33 cellular contexts compared by ENCODE assay signal in genomic region chr1:168827557-168827956, GRCh38.
DNase-seq lines count a peak whose midpoint lies in the region; ATAC-seq, FAIRE-seq and TF ChIP-seq lines count a peak whose summit lies in the region.
"Had no signal": no experiment of that assay in that cellular context is flagged by ENCODE, and none has a peak within 500 bp of the region (broad histone marks: within the 10 kb centered on the region; RNA-seq: fewer than 3 reads in every experiment).

No MANE protein-coding gene starts in this region.

- peak; percentile 19 for FAIRE-seq in K562 (lab: Jason Lieb, UNC)
- FAIRE-seq: A204.1, A549, D721Med had no signal

- TF ChIP-seq EP300 in SK-N-SH (IDR thresholded peaks at IDR 0.05; ENCODE audit: borderline replicate concordance in 1 of 2, low read depth in 1 of 2, low read length in 1 of 2) (no peak), K562 (IDR thresholded peaks at IDR 0.05; ENCODE audit: low read length) (no peak)

- ATAC-seq in SK-N-SH treated with all-trans-retinoic acid at 6 μM for 48 hours (no peak), K562 (no peak)
- ATAC-seq: A549; CD8-positive, alpha-beta T cell had no signal

- H2AFZ ChIP-seq in SK-N-SH (ENCODE audit: low read depth) (no peak overlapping the region), K562 (ENCODE audit: low read depth, low read length) (no peak overlapping the region), smooth muscle cell (ENCODE audit: low read depth) (peak overlapping the region; percentile 52)

- no TSS peak for BruUV-seq in K562 (replicated peaks; lab: Mats Ljungman, UMichigan)

- H3K79me2 ChIP-seq in SK-N-SH (ENCODE audit: insufficient read depth) (no peaks in the 10 kb centered on the region), K562 (ENCODE audit: control insufficient read depth, insufficient read depth, low read length) (no peaks in the 10 kb centered on the region), smooth muscle cell (ENCODE audit: low read depth) (no peaks in the 10 kb centered on the region)

- POLR2A ChIA-PET in SK-N-SH (lab: Yijun Ruan, JAX) (no interaction called here), K562 (lab: Yijun Ruan, JAX) (no interaction called here)

- H3K27ac ChIP-seq in SK-N-SH (ENCODE audit: low read depth in 2 of 2, low read length in 1 of 2) (no peak overlapping the region), K562 (ENCODE audit: extremely low read depth, low read depth, low read length) (no peak overlapping the region), smooth muscle cell (ENCODE audit: low read depth) (no peak overlapping the region), Peyer's patch (no peak overlapping the region)
- H3K27ac ChIP-seq: 22Rv1; A549; BLaER1; BLaER1 treated with 17β-estradiol and CSF1 and Interleukin-3, amounts not matched to agents 10 nM and 100 nM; C4-2B had no signal

- in situ Hi-C loops in K562 (cut with MboI), result no loop called here

- H3K4me2 ChIP-seq in SK-N-SH, result no peak overlapping the region
- H3K4me2 ChIP-seq in K562 (ENCODE audit: insufficient read depth, low read length), result no peak overlapping the region
- H3K4me2 ChIP-seq in smooth muscle cell, result no peak overlapping the region
- H3K4me2 ChIP-seq: A549; BLaER1; BLaER1 treated with 17β-estradiol and CSF1 and Interleukin-3, amounts not matched to agents 10 nM and 100 nM had no signal

- H3K36me3 ChIP-seq in SK-N-SH (replicated peaks in 1 of 2; ENCODE audit: control insufficient read depth in 1 of 2, insufficient read depth in 2 of 2, low read length in 1 of 2), result no peaks in the 10 kb centered on the region
- no peaks in the 10 kb centered on the region for H3K36me3 ChIP-seq in K562 (ENCODE audit: control insufficient read depth, insufficient read depth, low read length)
- no peaks in the 10 kb centered on the region for H3K36me3 ChIP-seq in smooth muscle cell (ENCODE audit: low read depth)
- H3K36me3 ChIP-seq in Peyer's patch, result no peaks in the 10 kb centered on the region
- H3K36me3 ChIP-seq: BE2C; BLaER1; BLaER1 treated with 17β-estradiol and CSF1 and Interleukin-3, amounts not matched to agents 10 nM and 100 nM had no signal

- CTCF ChIA-PET in SK-N-SH (lab: Yijun Ruan, JAX) (no interaction called here), K562 (lab: Yijun Ruan, JAX; ENCODE audit: low intra/inter-chr PET ratio) (no interaction called here)

- H4K20me1 ChIP-seq in SK-N-SH (ENCODE audit: insufficient read depth) (no peaks in the 10 kb centered on the region), K562 (replicated peaks; ENCODE audit: control insufficient read depth, insufficient read depth, low read length) (no peaks in the 10 kb centered on the region), smooth muscle cell (ENCODE audit: low read depth) (no peaks in the 10 kb centered on the region)
- H4K20me1 ChIP-seq: BLaER1; BLaER1 treated with 17β-estradiol and CSF1 and Interleukin-3, amounts not matched to agents 10 nM and 100 nM had no signal

- DNase-seq in SK-N-SH (no peak), K562 (ENCODE audit: extremely low read depth in 1 of 4, low spot score in 3 of 4) (no peak), smooth muscle cell (lab: John Stamatoyannopoulos, UW; ENCODE audit: unreplicated experiment) (no peak), HPDE6-E6E7 (ENCODE audit: extremely low spot score) (no peak), Peyer's patch (no peak)
- DNase-seq: 8988T; ACHN; AML-193; BE2C; C1 segment of cervical spinal cord; Caco-2; Calu3; CD4-positive, alpha-beta memory T cell; CD4-positive, alpha-beta T cell; CD4-positive, CD25-positive, alpha-beta regulatory T cell; CD8-positive, alpha-beta memory T cell; CD8-positive, alpha-beta T cell; COR-L47; DMS 273 treated with DMSO at 0.1 percent for 48 hours; DMS153; DMS53; DMS79; DMS79 treated with DMSO at 0.1 percent for 48 hours; DND-41; EL had no signal

- no peaks in the 10 kb centered on the region for H3K9me2 ChIP-seq in SK-N-SH

- H3K4me3 ChIP-seq in SK-N-SH (ENCODE audit: low read depth in 2 of 2, low read length in 1 of 2) (no peak overlapping the region), K562 (no peak overlapping the region), smooth muscle cell (no peak overlapping the region), Peyer's patch (no peak overlapping the region)
- H3K4me3 ChIP-seq: A549; BLaER1; BLaER1 treated with 17β-estradiol and CSF1 and Interleukin-3, amounts not matched to agents 10 nM and 100 nM had no signal

- TF ChIP-seq RAD21 in SK-N-SH (IDR thresholded peaks at IDR 0.05; ENCODE audit: low read length) (no peak), K562 (CRISPR knock-in tag; conservative IDR thresholded peaks at IDR 0.05 in 1 of 2, IDR thresholded peaks at IDR 0.05 in 1 of 2) (no peak)

- WGBS in SK-N-SH (ENCODE audit: low lambda C conversion rate), result 74% methylated on average over 2 of the region's 2 CpGs
- WGBS in K562 (ENCODE audit: insufficient coverage, low coverage, missing lambda C conversion rate), result 0% methylated on average over 2 of the region's 2 CpGs
- WGBS in smooth muscle cell (ENCODE audit: low lambda C conversion rate), result 77% methylated on average over 2 of the region's 2 CpGs

- H3K27me3 ChIP-seq in SK-N-SH (ENCODE audit: insufficient read depth) (no peaks in the 10 kb centered on the region), K562 (ENCODE audit: control insufficient read depth in 2 of 2, insufficient read depth in 2 of 2, low read length in 2 of 2) (no peaks in the 10 kb centered on the region; a peak in 1 of 5 replicates), smooth muscle cell (ENCODE audit: low read depth) (no peaks in the 10 kb centered on the region), Peyer's patch (no peaks in the 10 kb centered on the region)
- H3K27me3 ChIP-seq: BE2C; BLaER1; BLaER1 treated with 17β-estradiol and CSF1 and Interleukin-3, amounts not matched to agents 10 nM and 100 nM had no signal

- TF ChIP-seq CTCF in SK-N-SH (IDR thresholded peaks at IDR 0.05), result no peak
- TF ChIP-seq CTCF in K562 (IDR thresholded peaks at IDR 0.05 in 2 of 3, conservative IDR thresholded peaks at IDR 0.05 in 1 of 3; ENCODE audit: insufficient read depth in 2 of 3, low read depth in 1 of 3, low read length in 3 of 3), result no peak
- no peak for TF ChIP-seq CTCF in smooth muscle cell (IDR thresholded peaks at IDR 0.05; ENCODE audit: borderline replicate concordance, insufficient read depth, poor library complexity, severe bottlenecking)
- no peak for TF ChIP-seq CTCF in Peyer's patch (IDR thresholded peaks at IDR 0.05)

- no peaks in the 10 kb centered on the region for H3K9me1 ChIP-seq in K562 (ENCODE audit: control insufficient read depth, insufficient read depth, low read length)

- TF ChIP-seq POLR2A in K562 (conservative IDR thresholded peaks at IDR 0.05) (no peak), Peyer's patch (IDR thresholded peaks at IDR 0.05) (no peak)

- intact Hi-C loops in K562 (cut with micrococcal nuclease), result no loop called here

- H3F3A ChIP-seq in SK-N-SH (replicated peaks; ENCODE audit: insufficient read depth), result no peaks in the 10 kb centered on the region
- peaks cover 4% of the 10 kb centered on the region for H3F3A ChIP-seq in smooth muscle cell (ENCODE audit: low read depth)

- no peaks in the 10 kb centered on the region; a peak in 1 of 4 replicates for H3K4me1 ChIP-seq in SK-N-SH (ENCODE audit: control insufficient read depth in 1 of 2, insufficient read depth in 2 of 2, low read depth in 1 of 2, low read length in 1 of 2)
- H3K4me1 ChIP-seq in K562 (replicated peaks in 1 of 2; ENCODE audit: control insufficient read depth in 2 of 2, insufficient read depth in 2 of 2, low read length in 2 of 2), result no peaks in the 10 kb centered on the region
- H3K4me1 ChIP-seq in smooth muscle cell (ENCODE audit: low read depth), result peaks cover 7% of the 10 kb centered on the region
- H3K4me1 ChIP-seq in Peyer's patch, result peaks cover 0 to 4% (median 0%) of the 10 kb centered on the region in 4 donors
- H3K4me1 ChIP-seq: A549; BLaER1; BLaER1 treated with 17β-estradiol and CSF1 and Interleukin-3, amounts not matched to agents 10 nM and 100 nM had no signal

- no peaks in the 10 kb centered on the region for H3K9me3 ChIP-seq in SK-N-SH
- H3K9me3 ChIP-seq in K562 (replicated peaks; ENCODE audit: control insufficient read depth, insufficient read depth, low read depth, low read length), result no peaks in the 10 kb centered on the region
- H3K9me3 ChIP-seq in smooth muscle cell (replicated peaks; ENCODE audit: low read depth), result no peaks in the 10 kb centered on the region
- H3K9me3 ChIP-seq in Peyer's patch, result no peaks in the 10 kb centered on the region
- H3K9me3 ChIP-seq: A549; BE2C; BLaER1; BLaER1 treated with 17β-estradiol and CSF1 and Interleukin-3, amounts not matched to agents 10 nM and 100 nM; Caco-2 had no signal

- H3K9ac ChIP-seq in SK-N-SH (no peak overlapping the region), K562 (ENCODE audit: insufficient read depth in 1 of 2, low read depth in 2 of 2, low read length in 2 of 2) (no peak overlapping the region), smooth muscle cell (ENCODE audit: low read depth) (no peak overlapping the region)
- H3K9ac ChIP-seq: BLaER1; BLaER1 treated with 17β-estradiol and CSF1 and Interleukin-3, amounts not matched to agents 10 nM and 100 nM had no signal

TF ChIP-seq in SK-N-SH treated with all-trans-retinoic acid at 6 μM for 48 hours, 23 proteins besides CTCF, POLR2A, EP300 and RAD21 (continues in another document):
- peak; percentile 50; the same call in 1 of the 2 replicates for TF ChIP-seq ZC3H10 (CRISPR knock-in tag; IDR thresholded peaks at IDR 0.05)

TF ChIP-seq in SK-N-SH, 30 proteins besides CTCF, POLR2A, EP300 and RAD21 (continues in another document):
- no peak for TF ChIP-seq MEF2A (IDR thresholded peaks at IDR 0.05; ENCODE audit: borderline replicate concordance, low read depth)
- TF ChIP-seq NFIC (IDR thresholded peaks at IDR 0.05; ENCODE audit: borderline replicate concordance), result no peak
- no peak for TF ChIP-seq JUND (IDR thresholded peaks at IDR 0.05)
- TF ChIP-seq MXI1 (IDR thresholded peaks at IDR 0.05; ENCODE audit: low read depth, low read length), result no peak

TF ChIP-seq in K562, 482 proteins besides CTCF, POLR2A, EP300 and RAD21 (continues in another document):
- TF ChIP-seq MIER1 (IDR thresholded peaks at IDR 0.05; ENCODE audit: low read depth) (no peak), SREBF2 (CRISPR knock-in tag; IDR thresholded peaks at IDR 0.05) (no peak), PCBP2 (IDR thresholded peaks at IDR 0.05; ENCODE audit: low read depth, low read length, poor library complexity, severe bottlenecking) (no peak), ZNF696 (CRISPR knock-in tag; conservative IDR thresholded peaks at IDR 0.05) (no peak), ZNF124 (CRISPR knock-in tag; IDR thresholded peaks at IDR 0.05) (no peak), ZNF583 (CRISPR knock-in tag; IDR thresholded peaks at IDR 0.05) (no peak), TCF3 (CRISPR knock-in tag; IDR thresholded peaks at IDR 0.05) (no peak)
